13 cellular contexts compared by ENCODE assay signal in genomic region chr7:44994877-44995554, GRCh38. TPM values are rescaled to one million over a fixed set of nuclear protein-coding genes. Genes with fewer than 3 reads are reported as not detected.
DNase-seq lines count a peak whose midpoint lies in the region; ATAC-seq and TF ChIP-seq lines count a peak whose summit lies in the region.
"Had no signal": no experiment of that assay in that cellular context is flagged by ENCODE, and none has a peak within 500 bp of the region (broad histone marks: within the 10 kb centered on the region; RNA-seq: fewer than 3 reads in every experiment).

No MANE protein-coding gene starts in this region.

- H3K4me1 Mint-ChIP-seq in activated CD4-positive, alpha-beta memory T cell treated with anti-CD3 and anti-CD28 coated beads for 36 hours (ENCODE audit: low read depth) = peaks cover 38% of the 10 kb centered on the region
- H3K4me1 Mint-ChIP-seq in naive thymus-derived CD4-positive, alpha-beta T cell = peaks cover 10 to 44% (median 29%) of the 10 kb centered on the region in 7 donors

- H3K4me1 ChIP-seq in naive thymus-derived CD4-positive, alpha-beta T cell (ENCODE audit: control insufficient read depth in 2 of 2, insufficient read depth in 2 of 2, low read length in 2 of 2) = peaks cover 10 to 27% of the 10 kb centered on the region in 2 donors
- H3K4me1 ChIP-seq in adrenal gland (replicated peaks in 1 of 2) = peaks cover 0 to 17% of the 10 kb centered on the region in 2 donors

- no peak overlapping the region for H3K4me3 ChIP-seq in naive thymus-derived CD4-positive, alpha-beta T cell (ENCODE audit: low read length)
- no peak overlapping the region for H3K4me3 ChIP-seq in adrenal gland
- H3K4me3 ChIP-seq: skin epidermis, transverse colon had no signal

- TF ChIP-seq POLR2A in adrenal gland (IDR thresholded peaks at IDR 0.05) = no peak

- CTCF ChIA-PET in activated CD4-positive, alpha-beta memory T cell treated with anti-CD3 and anti-CD28 coated beads for 36 hours (lab: Charles Lee) = no interaction called here
- CTCF ChIA-PET in naive thymus-derived CD4-positive, alpha-beta T cell (lab: Charles Lee) = interaction anchor here (1.1 to 8.0 kb wide), 2 partner anchors 13 to 22 kb away, joined by 4 to 63 read pairs; no protein-coding TSS in a partner anchor

- H3K27me3 ChIP-seq in naive thymus-derived CD4-positive, alpha-beta T cell (ENCODE audit: control insufficient read depth in 2 of 2, insufficient read depth in 2 of 2, low read length in 2 of 2) = no peaks in the 10 kb centered on the region
- H3K27me3 ChIP-seq in adrenal gland = no peaks in the 10 kb centered on the region
- H3K27me3 ChIP-seq: transverse colon had no signal

- no peaks in the 10 kb centered on the region for H3K27me3 Mint-ChIP-seq in activated CD4-positive, alpha-beta memory T cell treated with anti-CD3 and anti-CD28 coated beads for 36 hours
- H3K27me3 Mint-ChIP-seq in naive thymus-derived CD4-positive, alpha-beta T cell = no peaks in the 10 kb centered on the region
- H3K27me3 Mint-ChIP-seq: brain had no signal

- no peaks in the 10 kb centered on the region for H3K36me3 Mint-ChIP-seq in activated CD4-positive, alpha-beta memory T cell treated with anti-CD3 and anti-CD28 coated beads for 36 hours
- peaks cover 0 to 10% (median 0%) of the 10 kb centered on the region in 5 donors for H3K36me3 Mint-ChIP-seq in naive thymus-derived CD4-positive, alpha-beta T cell
- H3K36me3 Mint-ChIP-seq: brain had no signal

- no peaks in the 10 kb centered on the region for H3K36me3 ChIP-seq in KOPT-K1 (ENCODE audit: insufficient read depth, low read length)
- H3K36me3 ChIP-seq in naive thymus-derived CD4-positive, alpha-beta T cell (ENCODE audit: control insufficient read depth in 2 of 3, insufficient read depth in 3 of 3, low read length in 3 of 3) = peaks cover 0 to 3% (median 0%) of the 10 kb centered on the region in 3 experiments
- no peaks in the 10 kb centered on the region for H3K36me3 ChIP-seq in adrenal gland (replicated peaks in 1 of 2)
- H3K36me3 ChIP-seq: transverse colon had no signal

- peak overlapping the region; percentile 99 for H3K27ac ChIP-seq in KOPT-K1 (ENCODE audit: low read depth, low read length, poor library complexity, severe bottlenecking)
- peak overlapping the region; percentile 29 for H3K27ac ChIP-seq in naive thymus-derived CD4-positive, alpha-beta T cell (ENCODE audit: low read depth, low read length)
- no peak overlapping the region for H3K27ac ChIP-seq in adrenal gland

- WGBS in adrenal gland, 4 donors = 68 to 80% (median 73%) methylated on average over 5 of the region's 5 CpGs

- H3K27ac Mint-ChIP-seq in activated CD4-positive, alpha-beta memory T cell treated with anti-CD3 and anti-CD28 coated beads for 36 hours = peak overlapping the region; percentile 77
- peak overlapping the region; percentile 40 to 89 (median 60) for H3K27ac Mint-ChIP-seq in naive thymus-derived CD4-positive, alpha-beta T cell
- H3K27ac Mint-ChIP-seq: brain had no signal

- DNase-seq in SIG-M5 treated with dmso at 0.1 percent for 504 hours (lab: John Stamatoyannopoulos, UW; ENCODE audit: unreplicated experiment) (peak; percentile 15), SIG-M5 (lab: John Stamatoyannopoulos, UW) (no peak), kidney tubule cell (ENCODE audit: low spot score) (no peak), adrenal gland (no peak), hypothalamus (lab: John Stamatoyannopoulos, UW) (no peak)
- DNase-seq in activated CD4-positive, alpha-beta memory T cell treated with anti-CD3 and anti-CD28 coated beads for 36 hours = no peak
- DNase-seq in naive thymus-derived CD4-positive, alpha-beta T cell = peak in 1 of 9 donors; percentile 25
- DNase-seq: left colon, NCI-H2107, transverse colon had no signal

- peak overlapping the region; percentile 55 for H3K4me3 Mint-ChIP-seq in activated CD4-positive, alpha-beta memory T cell treated with anti-CD3 and anti-CD28 coated beads for 36 hours
- H3K4me3 Mint-ChIP-seq in naive thymus-derived CD4-positive, alpha-beta T cell = peak overlapping the region in 7 of 10 donors; percentile 25 to 54 (median 48)

- no peaks in the 10 kb centered on the region for H3K9me3 Mint-ChIP-seq in activated CD4-positive, alpha-beta memory T cell treated with anti-CD3 and anti-CD28 coated beads for 36 hours
- peaks cover 0 to 2% (median 0%) of the 10 kb centered on the region in 11 donors for H3K9me3 Mint-ChIP-seq in naive thymus-derived CD4-positive, alpha-beta T cell

- intact Hi-C loops in activated CD4-positive, alpha-beta memory T cell treated with anti-CD3 and anti-CD28 coated beads for 36 hours (cut with micrococcal nuclease) = no loop called here
- intact Hi-C loops in naive thymus-derived CD4-positive, alpha-beta T cell (cut with micrococcal nuclease) = loop anchor here in 1 of 2 donors (1.0 to 5.0 kb wide), 3 partner anchors 9 to 913 kb away; partner anchors contain the start of genes MYO1G and POLM
- intact Hi-C loops in adrenal gland (cut with DNase I) = no loop called here

- TF ChIP-seq CTCF in adrenal gland (IDR thresholded peaks at IDR 0.05) = no peak

- no peak for ATAC-seq in naive thymus-derived CD4-positive, alpha-beta T cell
- ATAC-seq: left colon had no signal

- H3K9me3 ChIP-seq in KOPT-K1 (ENCODE audit: insufficient read depth, low read length, poor library complexity, severe bottlenecking) (no peaks in the 10 kb centered on the region), adrenal gland (replicated peaks in 1 of 3) (peaks cover 0 to 6% (median 0%) of the 10 kb centered on the region in 3 donors)
- no peaks in the 10 kb centered on the region for H3K9me3 ChIP-seq in naive thymus-derived CD4-positive, alpha-beta T cell (ENCODE audit: control insufficient read depth in 2 of 3, low read length in 3 of 3)
- H3K9me3 ChIP-seq: transverse colon had no signal

- POLR2A ChIA-PET in activated CD4-positive, alpha-beta memory T cell treated with anti-CD3 and anti-CD28 coated beads for 36 hours (lab: Charles Lee) = interaction anchor here (2.0 to 7.5 kb wide), 2 partner anchors 12 to 21 kb away, joined by 6 to 208 read pairs; partner anchors contain the start of gene MYO1G
- POLR2A ChIA-PET in naive thymus-derived CD4-positive, alpha-beta T cell (lab: Charles Lee) = interaction anchor here (1.0 to 10.5 kb wide), 4 partner anchors 14 to 36 kb away, joined by 4 to 348 read pairs (median 158); partner anchors contain the start of gene MYO1G

RNA-seq across cellular contexts. Expression of gene CCM2, which starts 5.0 kb away (rescaled TPM):
- total RNA-seq in activated CD4-positive, alpha-beta memory T cell treated with anti-CD3 and anti-CD28 coated beads for 36 hours = 10 to 100 TPM; 85.2 to 89.6 TPM
- 100 to 1,000 TPM in 3 of 5 experiments, 10 to 100 TPM in 2; 80.4 to 200 (median 119) TPM for total RNA-seq in naive thymus-derived CD4-positive, alpha-beta T cell
- 100 to 1,000 TPM in 1 of 2 donors, 10 to 100 TPM in 1; 75.9 to 123 TPM for polyA plus RNA-seq in naive thymus-derived CD4-positive, alpha-beta T cell
- total RNA-seq in adrenal gland = 10 to 100 TPM; 36.1 to 84.5 (median 50.7) TPM
- polyA plus RNA-seq in adrenal gland = 10 to 100 TPM; 42.2 to 81.6 (median 72.1) TPM

RNA-seq across cellular contexts. Expression of gene MYO1G, which starts 16.2 kb away (rescaled TPM):
- total RNA-seq in activated CD4-positive, alpha-beta memory T cell treated with anti-CD3 and anti-CD28 coated beads for 36 hours = 100 to 1,000 TPM; 429 to 436 TPM
- 100 to 1,000 TPM in 3 of 5 experiments, 10 to 100 TPM in 2; 29.2 to 385 (median 107) TPM for total RNA-seq in naive thymus-derived CD4-positive, alpha-beta T cell
- 10 to 100 TPM; 51.1 to 76.0 TPM for polyA plus RNA-seq in naive thymus-derived CD4-positive, alpha-beta T cell
- total RNA-seq in adrenal gland = 1 to 10 TPM in 7 of 8 donors, under 1 TPM in 1; 0.06 to 8.1 (median 4.2) TPM
- 10 to 100 TPM in 1 of 3 donors, 1 to 10 TPM in 2; 1.0 to 12.8 (median 4.0) TPM for polyA plus RNA-seq in adrenal gland

Comparison
In these comparisons a context has a peak if more than half of its experiments do, and no peak if none do; other contexts are left out.
1. H3K27ac ChIP-seq: peak in KOPT-K1 (single experiment) and naive thymus-derived CD4-positive, alpha-beta T cell (single experiment); none in adrenal gland (0 of 5).